In the genomic region with DNA sequence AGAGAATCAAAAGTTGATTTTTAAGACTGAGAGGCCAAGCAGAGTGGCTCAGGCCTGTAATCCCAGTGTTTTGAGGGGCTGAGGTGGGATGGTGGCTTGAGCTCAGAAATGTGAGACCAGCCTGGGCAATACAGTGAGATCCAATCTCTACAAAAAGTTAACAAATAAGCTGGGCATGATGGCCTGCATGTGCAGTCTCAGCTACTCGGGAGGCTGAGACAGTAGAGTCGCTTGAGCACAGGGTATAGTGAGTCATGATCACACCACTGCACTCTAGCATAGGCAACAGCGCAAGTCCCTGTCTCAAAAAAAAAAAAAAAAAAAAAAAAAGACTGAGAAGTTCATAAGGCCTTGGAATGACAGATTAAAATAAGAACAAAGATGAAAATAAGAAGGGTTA, we compare ENCODE assay signal across 20 cellular contexts.
DNase-seq lines count a peak whose midpoint lies in the region; TF ChIP-seq lines count a peak whose summit lies in the region.
"Had no signal": no experiment of that assay in that cellular context is flagged by ENCODE, and none has a peak within 500 bp of the region (broad histone marks: within the 10 kb centered on the region; RNA-seq: fewer than 3 reads in every experiment).

No MANE protein-coding gene starts in this region.

- H3K27me3 ChIP-seq in fibroblast of lung (ENCODE audit: control insufficient read depth, insufficient read depth, low read length): no peaks in the 10 kb centered on the region
- H3K27me3 ChIP-seq: Peyer's patch, SJSA1 had no signal

- H3K9me3 ChIP-seq in fibroblast of lung (ENCODE audit: control insufficient read depth, insufficient read depth, low read depth, low read length): no peaks in the 10 kb centered on the region
- H3K9me3 ChIP-seq: Caco-2, HAP-1, Peyer's patch, SJSA1 had no signal

- H3K27ac ChIP-seq in fibroblast of lung (ENCODE audit: insufficient read depth, low read length): no peak overlapping the region
- H3K27ac ChIP-seq: Peyer's patch, SJSA1 had no signal

- no peak overlapping the region for H3K9ac ChIP-seq in fibroblast of lung (ENCODE audit: insufficient read depth, low read length)

- H3K79me2 ChIP-seq in fibroblast of lung (ENCODE audit: control insufficient read depth, insufficient read depth, low read length): no peaks in the 10 kb centered on the region

- no peaks in the 10 kb centered on the region for H3K4me1 ChIP-seq in fibroblast of lung (ENCODE audit: control insufficient read depth, extremely low read depth, insufficient read depth, low read length)
- H3K4me1 ChIP-seq: Caco-2, HAP-1, Peyer's patch, SJSA1 had no signal

- H3K4me2 ChIP-seq in fibroblast of lung (ENCODE audit: extremely low read depth, insufficient read depth, low read length): no peak overlapping the region

- H3K4me3 ChIP-seq in fibroblast of lung (replicated peaks in 1 of 4; ENCODE audit: control extremely low read depth in 1 of 4, insufficient read depth in 1 of 4, low read depth in 3 of 4, low read length in 4 of 4) (no peak overlapping the region), retinal pigment epithelial cell (ENCODE audit: low read length) (no peak overlapping the region)
- H3K4me3 ChIP-seq: HAP-1, Peyer's patch, SJSA1 had no signal

- peak overlapping the region; percentile 33 for H2AFZ ChIP-seq in fibroblast of lung (ENCODE audit: low read length)

- no peaks in the 10 kb centered on the region for H4K20me1 ChIP-seq in fibroblast of lung (ENCODE audit: control insufficient read depth, extremely low read depth, insufficient read depth, low read length)

- no peaks in the 10 kb centered on the region for H3K36me3 ChIP-seq in fibroblast of lung (ENCODE audit: control insufficient read depth, insufficient read depth, low read length)
- H3K36me3 ChIP-seq: HAP-1, Peyer's patch, SJSA1 had no signal

- DNase-seq in ELR (ENCODE audit: low read depth) (peak; percentile 6), RKO (ENCODE audit: low spot score) (peak; percentile 24), fibroblast of lung (ENCODE audit: low read depth in 2 of 2) (no peak), retinal pigment epithelial cell (ENCODE audit: low read depth) (peak; percentile 28), NCI-H128 (lab: John Stamatoyannopoulos, UW; ENCODE audit: unreplicated experiment) (no peak), NCI-H2107 treated with DMSO at 0.1 percent for 48 hours (lab: John Stamatoyannopoulos, UW; ENCODE audit: unreplicated experiment) (no peak)
- DNase-seq in activated T-cell treated with anti-CD3 and anti-CD28 coated beads, Interleukin-2, amount 50 U/mL, for 1 hour: no peak
- DNase-seq: Caco-2; CD4-positive, CD25-positive, alpha-beta regulatory T cell; GF-D8; KG1; NCI-H1092; NCI-H1436 treated with DMSO at 0.1 percent for 48 hours; NCI-H2029; NCI-H2171 treated with DMSO at 0.1 percent for 48 hours; NCI-H524 treated with DMSO at 0.1 percent for 48 hours; NCI-H82; Peyer's patch had no signal

- no peak for TF ChIP-seq CTCF in fibroblast of lung (conservative IDR thresholded peaks at IDR 0.05 in 1 of 2, IDR thresholded peaks at IDR 0.05 in 1 of 2; ENCODE audit: low read depth in 1 of 2, low read length in 2 of 2)
- TF ChIP-seq CTCF in retinal pigment epithelial cell (conservative IDR thresholded peaks at IDR 0.05; ENCODE audit: low read depth, low read length): no peak

Comparison
In these comparisons a context has a peak if more than half of its experiments do, and no peak if none do; other contexts are left out.
1. DNase-seq: peak in ELR (single experiment), RKO (single experiment) and retinal pigment epithelial cell (single experiment); none in fibroblast of lung (0 of 2), activated T-cell treated with anti-CD3 and anti-CD28 coated beads, Interleukin-2, amount 50 U/mL, for 1 hour (single experiment), NCI-H128 (single experiment) and NCI-H2107 treated with DMSO at 0.1 percent for 48 hours (single experiment).